Comparison of ENCODE assay signal across 18 cellular contexts in genomic region chr2:207836526-207837133, GRCh38.
DNase-seq lines count a peak whose midpoint lies in the region; ATAC-seq and TF ChIP-seq lines count a peak whose summit lies in the region.
"Had no signal": no experiment of that assay in that cellular context is flagged by ENCODE, and none has a peak within 500 bp of the region (broad histone marks: within the 10 kb centered on the region; RNA-seq: fewer than 3 reads in every experiment).

No MANE protein-coding gene starts in this region.

- no peaks in the 10 kb centered on the region for H3K27me3 Mint-ChIP-seq in osteocyte (ENCODE audit: unreplicated experiment)

- H3K36me3 Mint-ChIP-seq in osteocyte (ENCODE audit: unreplicated experiment) = no peaks in the 10 kb centered on the region

- H3K27ac ChIP-seq in left ventricle myocardium inferior (replicated peaks) = peak overlapping the region; percentile 87
- H3K27ac ChIP-seq: hepatocyte had no signal

- no peak overlapping the region for H3K27ac Mint-ChIP-seq in osteocyte (ENCODE audit: unreplicated experiment)
- H3K27ac Mint-ChIP-seq: T-helper 1 cell treated with Interleukin-12 subunit alpha and Interleukin-12 subunit beta and Interleukin-4 antibody, amounts not matched to agents 30 μg/mL and 1 μg/mL, for 36 hours had no signal

- H3K36me3 ChIP-seq in adipocyte (ENCODE audit: control insufficient read depth, insufficient read depth, low read length, severe bottlenecking) (no peaks in the 10 kb centered on the region), left ventricle myocardium inferior (no peaks in the 10 kb centered on the region)

- H3K9ac ChIP-seq in adipocyte (ENCODE audit: low read length) = no peak overlapping the region

- intact Hi-C loops in left ventricle myocardium inferior (cut with micrococcal nuclease) = no loop called here

- H3K4me3 ChIP-seq in adipocyte (ENCODE audit: low read length) (no peak overlapping the region), left ventricle myocardium inferior (no peak overlapping the region)
- H3K4me3 ChIP-seq: hepatocyte had no signal

- ATAC-seq in HG02938 (IDR thresholded peaks at IDR 0.05; ENCODE audit: unreplicated experiment) (no peak), GM18870 (IDR thresholded peaks at IDR 0.05; ENCODE audit: unreplicated experiment) (no peak), HG03565 (IDR thresholded peaks at IDR 0.05; ENCODE audit: unreplicated experiment) (no peak)

- H3K9me3 ChIP-seq in adipocyte (ENCODE audit: control insufficient read depth, low read length) (no peaks in the 10 kb centered on the region), left ventricle myocardium inferior (replicated peaks) (no peaks in the 10 kb centered on the region)

- peaks cover 10% of the 10 kb centered on the region for H3K4me1 ChIP-seq in adipocyte (ENCODE audit: control insufficient read depth, insufficient read depth, low read length)
- H3K4me1 ChIP-seq in left ventricle myocardium inferior = peaks cover 25% of the 10 kb centered on the region

- peak; percentile 11 for DNase-seq in CMK (ENCODE audit: low read depth)
- DNase-seq in adipocyte (ENCODE audit: low read depth) = peak; percentile 31
- DNase-seq in left ventricle myocardium inferior = peak; percentile 36
- DNase-seq in osteocyte (ENCODE audit: extremely low spot score, unreplicated experiment) = peak; percentile 46
- DNase-seq in effector CD8-positive, alpha-beta T cell (lab: John Stamatoyannopoulos, UW) = no peak
- DNase-seq: activated CD4-positive, alpha-beta T cell treated with anti-CD3 and anti-CD28 coated beads, Interleukin-2, amount 50 U/mL, for 48 hours; activated gamma-delta T cell; DMS53; KBM-7; mammary epithelial cell; NCI-H146; NCI-H524; posterior cingulate gyrus had no signal

- TF ChIP-seq CTCF in left ventricle myocardium inferior (IDR thresholded peaks at IDR 0.05; ENCODE audit: borderline replicate concordance) (no peak), osteocyte (IDR thresholded peaks at IDR 0.05) (no peak)

- no peaks in the 10 kb centered on the region for H3K9me3 Mint-ChIP-seq in osteocyte (ENCODE audit: unreplicated experiment)
- H3K9me3 Mint-ChIP-seq: T-helper 1 cell treated with Interleukin-12 subunit alpha and Interleukin-12 subunit beta and Interleukin-4 antibody, amounts not matched to agents 30 μg/mL and 1 μg/mL, for 36 hours had no signal

- H3K27me3 ChIP-seq in adipocyte (replicated peaks; ENCODE audit: control insufficient read depth, insufficient read depth, low read length) (no peaks in the 10 kb centered on the region), left ventricle myocardium inferior (ENCODE audit: low read depth) (no peaks in the 10 kb centered on the region)
- H3K27me3 ChIP-seq: hepatocyte had no signal

- peaks cover 8% of the 10 kb centered on the region for H3K4me1 Mint-ChIP-seq in osteocyte (ENCODE audit: unreplicated experiment)

- H3K4me3 Mint-ChIP-seq in osteocyte (ENCODE audit: unreplicated experiment) = no peak overlapping the region
- H3K4me3 Mint-ChIP-seq: T-helper 1 cell treated with Interleukin-12 subunit alpha and Interleukin-12 subunit beta and Interleukin-4 antibody, amounts not matched to agents 30 μg/mL and 1 μg/mL, for 36 hours had no signal
